ENCODE assay signal across 8 cellular contexts in the genomic region with DNA sequence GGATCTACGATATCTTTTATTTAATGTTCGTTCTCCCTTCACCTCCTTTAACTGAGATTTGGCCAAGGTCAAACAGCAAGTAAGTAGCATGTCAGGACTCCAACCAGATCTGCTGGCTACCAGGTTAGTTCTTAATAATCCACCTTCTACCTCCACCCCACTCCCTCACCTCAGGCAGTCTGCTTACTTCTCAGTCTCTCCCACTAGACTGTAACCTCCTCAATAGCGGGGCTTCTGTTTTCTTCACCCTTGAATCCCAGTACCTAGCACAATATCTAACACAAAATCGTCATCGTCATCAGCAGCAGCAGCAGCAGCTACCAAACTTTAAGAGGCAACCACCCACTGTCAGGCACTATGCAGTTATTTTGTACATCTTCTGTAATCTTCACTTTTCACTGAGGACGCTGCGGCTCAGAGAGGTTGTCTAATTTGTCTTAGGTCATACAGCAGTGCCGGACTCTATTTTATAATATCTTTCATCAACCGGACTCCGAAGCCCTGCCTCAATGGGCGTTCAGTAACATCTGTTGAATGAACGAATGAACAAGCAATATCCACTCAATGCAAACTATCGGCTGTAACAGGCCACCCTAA. TPM values are rescaled to one million over a fixed set of nuclear protein-coding genes. Genes with fewer than 3 reads are reported as not detected.
DNase-seq lines count a peak whose midpoint lies in the region; ATAC-seq, FAIRE-seq and TF ChIP-seq lines count a peak whose summit lies in the region.

No MANE protein-coding gene starts in this region.

- H2AFZ ChIP-seq in SU-DHL-6 (ENCODE audit: low read depth, low read length, severe bottlenecking), result peak overlapping the region; percentile 87

- no peaks in the 10 kb centered on the region for H3K9me2 ChIP-seq in SU-DHL-6 (replicated peaks; ENCODE audit: insufficient read depth, low read length)

- no peaks in the 10 kb centered on the region for H3K79me2 ChIP-seq in SU-DHL-6 (ENCODE audit: insufficient read depth, low read length)

- H3K27me3 ChIP-seq in HAP-1 (ENCODE audit: low read depth), result no peaks in the 10 kb centered on the region
- H3K27me3 ChIP-seq in SU-DHL-6 (ENCODE audit: low read length), result no peaks in the 10 kb centered on the region

- peaks cover 5% of the 10 kb centered on the region; the same call in 1 of the 2 replicates for H3F3A ChIP-seq in SU-DHL-6 (ENCODE audit: insufficient read depth)

- no peaks in the 10 kb centered on the region for H3K36me3 ChIP-seq in HAP-1 (replicated peaks)
- no peaks in the 10 kb centered on the region for H3K36me3 ChIP-seq in SU-DHL-6 (ENCODE audit: low read length)

- H3K4me3 ChIP-seq in HAP-1, result peak overlapping the region; percentile 93
- H3K4me3 ChIP-seq in SU-DHL-6 (ENCODE audit: insufficient read depth, low read length, poor library complexity, severe bottlenecking), result peak overlapping the region; percentile 98
- H3K4me3 ChIP-seq in fibroblast of villous mesenchyme (ENCODE audit: low read depth, low read length), result peak overlapping the region; percentile 68
- H3K4me3 ChIP-seq in skeletal muscle cell (ENCODE audit: low read depth, low read length), result peak overlapping the region; percentile 96

- peak overlapping the region; percentile 87 for H3K9ac ChIP-seq in SU-DHL-6 (ENCODE audit: low read length)

- DNase-seq in HAP-1 (ENCODE audit: low spot score in 2 of 2) (no peak), fibroblast of villous mesenchyme (ENCODE audit: low read depth) (no peak), skeletal muscle cell (ENCODE audit: low read depth) (no peak), urothelium cell line (ENCODE audit: low spot score) (no peak)

- H3K4me1 ChIP-seq in HAP-1, result peaks cover 23% of the 10 kb centered on the region

- TF ChIP-seq CTCF in SU-DHL-6 (IDR thresholded peaks at IDR 0.05; ENCODE audit: insufficient read depth, low read length, poor library complexity, severe bottlenecking) (no peak), fibroblast of villous mesenchyme (IDR thresholded peaks at IDR 0.05; ENCODE audit: insufficient read depth, low read depth, low read length) (no peak)

- ATAC-seq in HG03439 (IDR thresholded peaks at IDR 0.05; ENCODE audit: unreplicated experiment) (no peak), HG03521 (IDR thresholded peaks at IDR 0.05; ENCODE audit: unreplicated experiment) (no peak), HG03095 (IDR thresholded peaks at IDR 0.05; ENCODE audit: unreplicated experiment) (no peak)

- H3K9me3 ChIP-seq in HAP-1 (no peaks in the 10 kb centered on the region), SU-DHL-6 (ENCODE audit: insufficient read depth, low read length) (no peaks in the 10 kb centered on the region)

- H3K27ac ChIP-seq in SU-DHL-6 (ENCODE audit: low read depth, low read length), result peak overlapping the region; percentile 43

- in situ Hi-C loops in HAP-1 (cut with MboI; ENCODE audit: low sequenced_read_pairs), result no loop called here

- H4K20me1 ChIP-seq in SU-DHL-6 (ENCODE audit: low read depth, low read length), result peaks cover 6% of the 10 kb centered on the region

- H3K4me2 ChIP-seq in SU-DHL-6 (ENCODE audit: low read depth, low read length, poor library complexity, severe bottlenecking), result peak overlapping the region; percentile 76

- FAIRE-seq in urothelium cell line (lab: Jason Lieb, UNC), result no peak

RNA-seq across cellular contexts. Expression of a gene that starts 0.9 kb away (rescaled TPM):
- total RNA-seq in fibroblast of villous mesenchyme, result 7.3 and 8.7 TPM in 2 replicates
